ENCODE assay signal across 12 cellular contexts in the genomic region with DNA sequence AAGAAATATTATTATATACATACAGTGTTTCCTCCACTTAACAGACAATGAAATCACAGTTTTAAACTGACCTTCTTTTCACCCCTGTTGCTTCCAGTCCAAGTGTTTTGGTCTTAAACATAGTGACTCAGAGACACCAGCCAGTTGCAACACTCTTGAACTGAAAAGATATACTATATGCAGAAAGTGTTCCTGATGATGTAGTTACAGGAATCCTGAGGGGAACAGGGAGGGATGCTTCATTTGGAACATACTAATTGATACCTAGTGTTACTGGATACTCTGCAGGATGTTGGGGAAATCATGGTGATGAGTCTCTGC.
A peak's percentile ranks its signal among the peaks of the same experiment; 100 is the strongest.
DNase-seq lines count a peak whose midpoint lies in the region; FAIRE-seq and TF ChIP-seq lines count a peak whose summit lies in the region.
"Had no signal": no experiment of that assay in that cellular context is flagged by ENCODE, and none has a peak within 500 bp of the region (broad histone marks: within the 10 kb centered on the region; RNA-seq: fewer than 3 reads in every experiment).

No MANE protein-coding gene starts in this region.

- H3K79me2 ChIP-seq in mammary epithelial cell (ENCODE audit: insufficient read depth, low read length), result no peaks in the 10 kb centered on the region
- no peaks in the 10 kb centered on the region for H3K79me2 ChIP-seq in MM.1S (ENCODE audit: low read length)

- in situ Hi-C loops in mammary epithelial cell (cut with MboI; ENCODE audit: low sequenced_read_pairs in 2 of 2), result no loop called here

- H3K36me3 ChIP-seq in mammary epithelial cell (ENCODE audit: insufficient read depth, low read length) (no peaks in the 10 kb centered on the region), kidney (ENCODE audit: control insufficient read depth in 1 of 2, insufficient read depth in 2 of 2, low read length in 2 of 2) (no peaks in the 10 kb centered on the region), MM.1S (replicated peaks; ENCODE audit: insufficient read depth, low read length) (no peaks in the 10 kb centered on the region)

- H3K9me2 ChIP-seq in MM.1S (replicated peaks; ENCODE audit: insufficient read depth, low read length), result no peaks in the 10 kb centered on the region

- H3K9ac ChIP-seq in mammary epithelial cell (ENCODE audit: insufficient read depth, low read length) (no peak overlapping the region), kidney (ENCODE audit: low read length in 2 of 2) (no peak overlapping the region), MM.1S (ENCODE audit: low read length) (no peak overlapping the region)

- H3K4me3 ChIP-seq in AG10803 (ENCODE audit: low read length) (no peak overlapping the region), mammary epithelial cell (replicated peaks in 1 of 3; ENCODE audit: insufficient read depth in 1 of 3, low read depth in 2 of 3, low read length in 3 of 3) (no peak overlapping the region), kidney (ENCODE audit: low read length in 2 of 2) (no peak overlapping the region), MM.1S (ENCODE audit: low read length) (no peak overlapping the region)

- H3K9me3 ChIP-seq in mammary epithelial cell (replicated peaks; ENCODE audit: insufficient read depth, low read length), result peaks cover 5% of the 10 kb centered on the region
- peaks cover 5 to 14% of the 10 kb centered on the region in 2 donors for H3K9me3 ChIP-seq in kidney (ENCODE audit: control insufficient read depth in 1 of 2, low read length in 2 of 2)
- H3K9me3 ChIP-seq in MM.1S (replicated peaks; ENCODE audit: insufficient read depth, low read length), result no peaks in the 10 kb centered on the region

- H3K4me2 ChIP-seq in mammary epithelial cell (ENCODE audit: insufficient read depth, low read depth, low read length) (no peak overlapping the region), MM.1S (ENCODE audit: low read depth, low read length) (no peak overlapping the region)

- H3K4me3 Mint-ChIP-seq in CD14-positive monocyte, result no peak overlapping the region

- H3K4me1 Mint-ChIP-seq in CD14-positive monocyte, result no peaks in the 10 kb centered on the region

- DNase-seq in AG10803 (ENCODE audit: low read depth) (peak; percentile 82), HT-29 (ENCODE audit: low spot score) (peak; percentile 74), mammary epithelial cell (peak; percentile 91), kidney glomerular epithelial cell (lab: John Stamatoyannopoulos, UW) (peak; percentile 36), CD14-positive monocyte (ENCODE audit: low spot score) (no peak), kidney (no peak), MM.1S (no peak)
- DNase-seq in activated naive CD4-positive, alpha-beta T cell (lab: John Stamatoyannopoulos, UW), result no peak
- DNase-seq: activated CD4-positive, alpha-beta T cell treated with anti-CD3 and anti-CD28 coated beads, Interleukin-2, amount 50 U/mL, for 1 hour; activated naive CD4-positive, alpha-beta T cell treated with anti-CD3 and anti-CD28 coated beads, Interleukin-2, amount 50 U/mL, for 16 hours; KG1; retina had no signal

- no peaks in the 10 kb centered on the region for H3K36me3 Mint-ChIP-seq in CD14-positive monocyte

- dilution Hi-C loops in mammary epithelial cell (cut with HindIII; ENCODE audit: low sequenced_read_pairs), result no loop called here

- peak overlapping the region in 1 of 7 donors; percentile 48 for H3K27ac Mint-ChIP-seq in CD14-positive monocyte

- H3K27me3 Mint-ChIP-seq in CD14-positive monocyte (ENCODE audit: low read depth in 3 of 3), result peaks cover 0 to 4% (median 2%) of the 10 kb centered on the region in 3 donors

- intact Hi-C loops in mammary epithelial cell (cut with micrococcal nuclease) (no loop called here), CD14-positive monocyte (cut with micrococcal nuclease) (no loop called here), kidney (cut with DNase I) (no loop called here)

- H2AFZ ChIP-seq in mammary epithelial cell (ENCODE audit: low read depth, low read length), result no peak overlapping the region
- no peak overlapping the region for H2AFZ ChIP-seq in MM.1S (ENCODE audit: low read length)

- H3K27ac ChIP-seq in mammary epithelial cell (ENCODE audit: insufficient read depth, low read depth, low read length) (no peak overlapping the region), kidney (ENCODE audit: low read depth in 2 of 2, low read length in 2 of 2) (no peak overlapping the region), MM.1S (ENCODE audit: low read length) (no peak overlapping the region)

- H4K20me1 ChIP-seq in mammary epithelial cell (ENCODE audit: insufficient read depth, low read length) (no peaks in the 10 kb centered on the region), MM.1S (ENCODE audit: insufficient read depth, low read length) (no peaks in the 10 kb centered on the region)

- CTCF ChIA-PET in mammary epithelial cell (lab: Charles Lee; ENCODE audit: low non-redundant PET), result no interaction called here

- no peak for FAIRE-seq in kidney (lab: Jason Lieb, UNC)

- TF ChIP-seq CTCF in AG10803 (conservative IDR thresholded peaks at IDR 0.05; ENCODE audit: low read length) (no peak), mammary epithelial cell (conservative IDR thresholded peaks at IDR 0.05 in 1 of 2, IDR thresholded peaks at IDR 0.05 in 1 of 2; ENCODE audit: extremely low read depth in 1 of 2, insufficient read depth in 1 of 2, low read depth in 1 of 2, low read length in 2 of 2) (no peak), CD14-positive monocyte (IDR thresholded peaks at IDR 0.05) (no peak), kidney (IDR thresholded peaks at IDR 0.05; ENCODE audit: borderline replicate concordance, extremely low read depth, insufficient read depth) (no peak), MM.1S (IDR thresholded peaks at IDR 0.05; ENCODE audit: low read length) (no peak)

- peaks cover 1 to 27% (median 17%) of the 10 kb centered on the region in 7 donors for H3K9me3 Mint-ChIP-seq in CD14-positive monocyte

- H3K4me1 ChIP-seq in mammary epithelial cell (ENCODE audit: insufficient read depth, low read length) (peaks cover 17% of the 10 kb centered on the region), kidney (ENCODE audit: control insufficient read depth in 1 of 2, insufficient read depth in 1 of 2, low read depth in 1 of 2, low read length in 2 of 2) (no peaks in the 10 kb centered on the region), MM.1S (ENCODE audit: low read length) (no peaks in the 10 kb centered on the region)

- H3F3A ChIP-seq in MM.1S (ENCODE audit: insufficient read depth, low read length), result no peaks in the 10 kb centered on the region

- no peaks in the 10 kb centered on the region for H3K27me3 ChIP-seq in mammary epithelial cell (ENCODE audit: insufficient read depth, low read length)
- no peaks in the 10 kb centered on the region for H3K27me3 ChIP-seq in MM.1S (replicated peaks; ENCODE audit: insufficient read depth, low read length)

- no TSS peak for BruUV-seq in mammary epithelial cell (replicated peaks; lab: Mats Ljungman, UMichigan)

Comparison
In these comparisons a context has a peak if more than half of its experiments do, and no peak if none do; other contexts are left out.
1. DNase-seq: peak in AG10803 (single experiment), HT-29 (single experiment), mammary epithelial cell (single experiment) and kidney glomerular epithelial cell (single experiment); none in CD14-positive monocyte (single experiment), kidney (single experiment), MM.1S (single experiment) and activated naive CD4-positive, alpha-beta T cell (0 of 4).